10 cellular contexts compared by ENCODE assay signal in the genomic region with DNA sequence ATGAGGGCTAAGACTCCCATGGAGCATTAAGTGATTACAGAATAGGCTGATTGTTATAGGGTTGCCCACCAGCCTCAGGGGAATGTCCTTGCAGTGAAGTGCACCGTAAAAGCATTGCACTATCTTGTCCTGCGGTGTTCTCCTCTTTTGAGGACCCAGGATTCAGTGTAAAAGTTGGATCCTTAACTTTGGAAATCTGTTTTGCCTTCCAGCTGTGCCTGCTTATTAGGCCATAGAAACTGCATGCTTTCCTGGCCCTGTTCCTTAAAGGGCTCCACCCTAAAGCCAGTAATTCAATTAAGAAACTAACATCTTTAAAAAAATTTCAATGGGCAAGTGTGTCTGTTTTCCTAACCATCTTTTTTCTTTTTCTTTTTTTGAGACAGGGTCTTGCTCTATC.
"Had no signal": no experiment of that assay in that cellular context is flagged by ENCODE, and none has a peak within 500 bp of the region (broad histone marks: within the 10 kb centered on the region; RNA-seq: fewer than 3 reads in every experiment).

No MANE protein-coding gene starts in this region.

- H3K27ac ChIP-seq: GM23248 had no signal

- H3K36me3 ChIP-seq: HAP-1 had no signal

- H3K4me3 Mint-ChIP-seq: GM23338, H9, HFFc6 had no signal

- H3K4me2 ChIP-seq: GM23338 had no signal

- H2AFZ ChIP-seq: GM23248, GM23338 had no signal

- H3K9ac ChIP-seq: GM23248 had no signal

- H3K27ac Mint-ChIP-seq: GM23338, H9, HFFc6 had no signal

- H3K4me1 ChIP-seq: HAP-1 had no signal

- ATAC-seq: GM23338 had no signal

- DNase-seq: GM23248, GOT3, H7, H9, HCEC 1CT, HFFc6 had no signal

- H3K4me3 ChIP-seq: GM23248, GM23338, HAP-1 had no signal

- FAIRE-seq: H1, H54 had no signal
